23 cellular contexts compared by ENCODE assay signal in genomic region chr3:144915202-144915601, GRCh38.
"Had no signal": no experiment of that assay in that cellular context is flagged by ENCODE, and none has a peak within 500 bp of the region (broad histone marks: within the 10 kb centered on the region; RNA-seq: fewer than 3 reads in every experiment).

No MANE protein-coding gene starts in this region.

- H3K9me3 ChIP-seq: ascending aorta, body of pancreas had no signal

- H3K36me3 Mint-ChIP-seq: activated CD8-positive, alpha-beta memory T cell treated with anti-CD3 and anti-CD28 coated beads, Interleukin-2, amount 10 ng/mL, durations not matched to agents 7 days and 5 days; activated naive CD4-positive, alpha-beta T cell treated with anti-CD3 and anti-CD28 coated beads, Interleukin-2, amount 50 U/mL, for 72 hours had no signal

- H3K4me1 Mint-ChIP-seq: activated CD8-positive, alpha-beta memory T cell treated with anti-CD3 and anti-CD28 coated beads, Interleukin-2, amount 10 ng/mL, durations not matched to agents 7 days and 5 days; activated naive CD8-positive, alpha-beta T cell treated with anti-CD3 and anti-CD28 coated beads, Interleukin-2, amount 50 U/mL, for 24 hours; T-helper 17 cell had no signal

- H3K27ac Mint-ChIP-seq: activated CD8-positive, alpha-beta memory T cell treated with anti-CD3 and anti-CD28 coated beads, Interleukin-2, amount 10 ng/mL, durations not matched to agents 7 days and 5 days; activated naive CD4-positive, alpha-beta T cell treated with anti-CD3 and anti-CD28 coated beads, Interleukin-2, amount 50 U/mL, for 72 hours; activated naive CD8-positive, alpha-beta T cell treated with anti-CD3 and anti-CD28 coated beads, Interleukin-2, amount 50 U/mL, for 24 hours; activated T-cell treated with anti-CD3 and anti-CD28 coated beads, Interleukin-2, amount 50 U/mL, for 24 hours; T-helper 17 cell had no signal

- DNase-seq: activated CD4-positive, alpha-beta T cell treated with anti-CD3 and anti-CD28 coated beads for 48 hours; activated CD4-positive, alpha-beta T cell treated with anti-CD3 and anti-CD28 coated beads, Interleukin-2, amount 50 U/mL, for 48 hours; activated CD8-positive, alpha-beta memory T cell treated with anti-CD3 and anti-CD28 coated beads, Interleukin-2, amount 10 ng/mL, durations not matched to agents 7 days and 5 days; activated effector memory CD4-positive, alpha-beta T cell treated with anti-CD3 and anti-CD28 coated beads, Interleukin-2, amount 50 U/mL, for 16 hours; activated naive CD4-positive, alpha-beta T cell treated with Interleukin-2 at 50 U/mL for 16 hours; activated naive CD8-positive, alpha-beta T cell treated with anti-CD3 and anti-CD28 coated beads, Interleukin-2, amount 50 U/mL, for 24 hours; activated T-cell treated with anti-CD3 and anti-CD28 coated beads, Interleukin-2, amount 50 U/mL, for 24 hours; amniotic stem cell; body of pancreas; central memory CD4-positive, alpha-beta T cell; KG1; NCI-H1048; NCI-H146; NCI-H1930; NCI-H2107; NCI-H446; NCI-H524; SIG-M5; T-helper 17 cell; T-helper 9 cell had no signal

- H3K36me3 ChIP-seq: ascending aorta had no signal

- H3K27me3 Mint-ChIP-seq: activated CD8-positive, alpha-beta memory T cell treated with anti-CD3 and anti-CD28 coated beads, Interleukin-2, amount 10 ng/mL, durations not matched to agents 7 days and 5 days; activated naive CD8-positive, alpha-beta T cell treated with anti-CD3 and anti-CD28 coated beads, Interleukin-2, amount 50 U/mL, for 24 hours; activated T-cell treated with anti-CD3 and anti-CD28 coated beads, Interleukin-2, amount 50 U/mL, for 24 hours; T-helper 17 cell had no signal

- H3K27ac ChIP-seq: ascending aorta, body of pancreas had no signal

- ATAC-seq: activated CD4-positive, CD25-positive, alpha-beta regulatory T cell treated with anti-CD3 and anti-CD28 coated beads, Interleukin-2, amount 50 U/mL, for 24 hours; activated CD8-positive, alpha-beta memory T cell treated with anti-CD3 and anti-CD28 coated beads, Interleukin-2, amount 10 ng/mL, durations not matched to agents 7 days and 5 days; activated naive CD4-positive, alpha-beta T cell treated with anti-CD3 and anti-CD28 coated beads, Interleukin-2, amount 50 U/mL, for 72 hours; activated naive CD8-positive, alpha-beta T cell treated with anti-CD3 and anti-CD28 coated beads, Interleukin-2, amount 50 U/mL, for 24 hours; body of pancreas; T-helper 17 cell had no signal

- H3K4me1 ChIP-seq: ascending aorta, body of pancreas had no signal

- H3K4me3 Mint-ChIP-seq: activated CD8-positive, alpha-beta memory T cell treated with anti-CD3 and anti-CD28 coated beads, Interleukin-2, amount 10 ng/mL, durations not matched to agents 7 days and 5 days; activated naive CD8-positive, alpha-beta T cell treated with anti-CD3 and anti-CD28 coated beads, Interleukin-2, amount 50 U/mL, for 24 hours; activated T-cell treated with anti-CD3 and anti-CD28 coated beads, Interleukin-2, amount 50 U/mL, for 24 hours; T-helper 17 cell had no signal

- H3K27me3 ChIP-seq: ascending aorta, body of pancreas had no signal

- H3K4me3 ChIP-seq: ascending aorta, body of pancreas had no signal
